In the genomic region with DNA sequence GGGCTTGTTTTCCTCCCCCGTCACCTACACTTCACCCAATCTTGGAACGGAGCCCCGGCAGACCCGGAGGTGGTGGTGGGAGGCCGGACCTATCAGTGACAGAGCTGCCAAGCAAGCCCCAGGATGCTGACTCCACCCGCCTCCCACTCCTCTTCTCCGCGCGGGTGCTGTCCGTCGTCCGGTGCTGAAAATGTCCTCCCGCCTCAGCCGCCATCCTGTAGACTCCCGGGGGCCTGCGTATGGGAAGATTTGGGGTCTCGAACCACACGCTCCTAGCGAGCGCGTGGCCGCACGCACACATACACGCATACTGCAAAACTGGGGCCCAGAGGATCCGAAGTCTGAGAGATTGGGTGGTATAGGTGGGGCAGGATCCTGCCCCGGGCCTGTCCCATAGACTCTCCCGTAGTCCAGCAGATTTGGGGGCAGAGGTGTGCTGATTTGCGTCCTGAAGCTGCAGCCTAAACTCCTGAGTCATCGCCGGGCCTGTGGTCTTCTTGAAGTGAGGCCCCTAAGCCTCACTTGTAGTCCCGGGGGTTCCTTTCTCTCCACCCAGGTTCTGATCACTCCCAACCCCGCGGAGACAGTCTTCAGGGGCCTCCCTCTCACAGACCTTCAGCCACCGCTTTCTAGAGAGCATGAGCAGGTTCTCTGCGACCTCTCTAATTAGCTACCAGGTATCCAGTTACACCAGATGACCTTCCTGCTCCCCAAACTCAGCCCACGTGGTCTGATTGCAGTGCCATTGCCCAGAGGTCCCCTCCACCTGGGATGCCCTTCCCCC, we compare ENCODE assay signal across 8 cellular contexts. TPM values are rescaled to one million over a fixed set of nuclear protein-coding genes. Genes with fewer than 3 reads are reported as not detected.
A peak's percentile ranks its signal among the peaks of the same experiment; 100 is the strongest.
DNase-seq lines count a peak whose midpoint lies in the region; ATAC-seq and TF ChIP-seq lines count a peak whose summit lies in the region.

No MANE protein-coding gene starts in this region.

- peak overlapping the region; percentile 89 to 93 for H3K27ac Mint-ChIP-seq in effector memory CD8-positive, alpha-beta T cell

- H3K9me3 ChIP-seq in DND-41 (ENCODE audit: insufficient read depth, low read length, severe bottlenecking) (no peaks in the 10 kb centered on the region), KOPT-K1 (ENCODE audit: insufficient read depth, low read length, poor library complexity, severe bottlenecking) (no peaks in the 10 kb centered on the region)

- H3K4me2 ChIP-seq in DND-41 (ENCODE audit: insufficient read depth, low read length) = peak overlapping the region; percentile 84

- H4K20me1 ChIP-seq in DND-41 (ENCODE audit: insufficient read depth, low read length) = peaks cover 8% of the 10 kb centered on the region; the same call in 1 of the 2 replicates

- peak overlapping the region; percentile 71 for H3K27ac ChIP-seq in DND-41 (ENCODE audit: low read length)
- peak overlapping the region; percentile 39 for H3K27ac ChIP-seq in KOPT-K1 (ENCODE audit: low read depth, low read length, poor library complexity, severe bottlenecking)

- peak overlapping the region; percentile 31 to 96; a peak in 3 of 4 replicates for H3K4me3 ChIP-seq in DND-41 (ENCODE audit: low read depth in 1 of 2, low read length in 2 of 2)

- H3K4me1 ChIP-seq in DND-41 (ENCODE audit: insufficient read depth, low read length) = peaks cover 33% of the 10 kb centered on the region

- peaks cover 31 to 38% of the 10 kb centered on the region in 2 donors for H3K4me1 Mint-ChIP-seq in effector memory CD8-positive, alpha-beta T cell (ENCODE audit: low read depth in 2 of 2)

- H3K36me3 Mint-ChIP-seq in effector memory CD8-positive, alpha-beta T cell (ENCODE audit: insufficient read depth) = peaks cover 19% of the 10 kb centered on the region

- H3K4me3 Mint-ChIP-seq in effector memory CD8-positive, alpha-beta T cell = peak overlapping the region; percentile 87 to 89

- H3K9ac ChIP-seq in DND-41 (ENCODE audit: low read depth, low read length) = peak overlapping the region; percentile 53

- DNase-seq in DND-41 = peak; percentile 89
- peak; percentile 91 for DNase-seq in activated CD4-positive, alpha-beta T cell treated with anti-CD3 and anti-CD28 coated beads for 48 hours
- peak in 2 of 3 experiments; percentile 66 for DNase-seq in effector memory CD8-positive, alpha-beta T cell
- DNase-seq in mucosa of gallbladder (ENCODE audit: low spot score) = peak; percentile 77
- DNase-seq in stimulated activated CD8-positive, alpha-beta memory T cell treated with anti-CD3 and anti-CD28 coated beads, Interleukin-7, amount 100 ng/mL, for 48 hours (ENCODE audit: extremely low read depth in 1 of 2, low read depth in 1 of 2) = peak; percentile 69 to 79
- DNase-seq in HT-29 (ENCODE audit: low spot score) = no peak

- ATAC-seq in DND-41 (ENCODE audit: insufficient read depth, low read depth) (peak; percentile 66), GM21529 (IDR thresholded peaks at IDR 0.05; ENCODE audit: unreplicated experiment) (peak; percentile 26)
- ATAC-seq in effector memory CD8-positive, alpha-beta T cell (replicated peaks) = peak; percentile 48

- TF ChIP-seq CTCF in DND-41 (IDR thresholded peaks at IDR 0.05; ENCODE audit: borderline replicate concordance, extremely low read depth, low read length, poor library complexity, severe bottlenecking) = no peak

- peaks cover 16 to 25% of the 10 kb centered on the region in 2 donors for H3K27me3 Mint-ChIP-seq in effector memory CD8-positive, alpha-beta T cell

- H3K9me3 Mint-ChIP-seq in effector memory CD8-positive, alpha-beta T cell = no peaks in the 10 kb centered on the region

- peaks cover 14% of the 10 kb centered on the region for H3K79me2 ChIP-seq in DND-41 (ENCODE audit: insufficient read depth, low read length)

- H2AFZ ChIP-seq in DND-41 (ENCODE audit: low read depth, low read length) = peak overlapping the region; percentile 70

- H3K27me3 ChIP-seq in DND-41 (ENCODE audit: insufficient read depth, low read length, poor library complexity) = no peaks in the 10 kb centered on the region

- no peaks in the 10 kb centered on the region for H3K36me3 ChIP-seq in DND-41 (ENCODE audit: insufficient read depth, low read length)
- peaks cover 8% of the 10 kb centered on the region; the same call in 1 of the 2 replicates for H3K36me3 ChIP-seq in KOPT-K1 (ENCODE audit: insufficient read depth, low read length)

RNA-seq across cellular contexts. Expression of a gene that starts 0.8 kb away (rescaled TPM):
- 103 TPM for total RNA-seq in mucosa of gallbladder
- total RNA-seq in HT-29 (2014; rRNA removed; shearing (Covaris generic)) = 286 and 299 TPM in 2 replicates

RNA-seq across cellular contexts. Expression of a gene that starts 2.0 kb away (rescaled TPM):
- total RNA-seq in mucosa of gallbladder = 61.6 TPM
- total RNA-seq in HT-29 (2014; rRNA removed; shearing (Covaris generic)) = 0.05 and 0.08 TPM in 2 replicates

RNA-seq across cellular contexts. Expression of a gene that starts 11.8 kb away (rescaled TPM):
- total RNA-seq in mucosa of gallbladder = 1.1 TPM
- 0.21 and 0.99 TPM in 2 replicates for total RNA-seq in HT-29 (2014; rRNA removed; shearing (Covaris generic))

RNA-seq across cellular contexts. Expression of a gene that starts 21.3 kb away (rescaled TPM):
- 187 TPM for total RNA-seq in mucosa of gallbladder
- total RNA-seq in HT-29 (2014; rRNA removed; shearing (Covaris generic)) = 357 and 380 TPM in 2 replicates

RNA-seq across cellular contexts. Expression of a gene that starts 27.1 kb away (rescaled TPM):
- total RNA-seq in mucosa of gallbladder = 34.7 TPM
- total RNA-seq in HT-29 (2014; rRNA removed; shearing (Covaris generic)) = not detected in 2 replicates

Comparison
In these comparisons a context has a peak if more than half of its experiments do, and no peak if none do; other contexts are left out.
1. RNA of a gene that starts 2.0 kb away (total RNA-seq): 61.6 TPM in mucosa of gallbladder (single experiment); 0.05 to 0.08 TPM in HT-29; every median in the first group is over 10 times any median in the second.
2. Peak in every context shown above with its lines, with median percentiles within 50 percentile points of each other: ATAC-seq.